Comparison of ENCODE assay signal across 8 cellular contexts in genomic region chr1:155012052-155012546, GRCh38. TPM values are rescaled to one million over a fixed set of nuclear protein-coding genes. Genes with fewer than 3 reads are reported as not detected.
DNase-seq lines count a peak whose midpoint lies in the region; ATAC-seq and TF ChIP-seq lines count a peak whose summit lies in the region.

No MANE protein-coding gene starts in this region.

- DNase-seq in Caki2 (ENCODE audit: low read depth) (peak; percentile 90), NCI-H1436 (lab: John Stamatoyannopoulos, UW) (peak; percentile 65), left ventricle myocardium inferior (peak; percentile 69), sigmoid colon (peak; percentile 90), smooth muscle cell (lab: John Stamatoyannopoulos, UW; ENCODE audit: unreplicated experiment) (no peak), brain microvascular endothelial cell (no peak)
- peak; percentile 39 for DNase-seq in activated naive CD4-positive, alpha-beta T cell treated with anti-CD3 and anti-CD28 coated beads, Interleukin-2, amount 50 U/mL, for 16 hours

- intact Hi-C loops in left ventricle myocardium inferior (cut with micrococcal nuclease) (no loop called here), sigmoid colon (cut with DNase I) (no loop called here)

- H3K4me1 ChIP-seq in left ventricle myocardium inferior (peaks cover 74% of the 10 kb centered on the region), sigmoid colon (peaks cover 0 to 73% (median 56%) of the 10 kb centered on the region in 4 donors), smooth muscle cell (ENCODE audit: low read depth) (peaks cover 36% of the 10 kb centered on the region)

- peaks cover 19% of the 10 kb centered on the region for H3K79me2 ChIP-seq in smooth muscle cell (ENCODE audit: low read depth)

- TF ChIP-seq EP300 in sigmoid colon (IDR thresholded peaks at IDR 0.05), result no peak

- no peaks in the 10 kb centered on the region for H3K9me3 ChIP-seq in left ventricle myocardium inferior (replicated peaks)
- no peaks in the 10 kb centered on the region for H3K9me3 ChIP-seq in sigmoid colon
- H3K9me3 ChIP-seq in smooth muscle cell (replicated peaks; ENCODE audit: low read depth), result no peaks in the 10 kb centered on the region

- H3K27ac ChIP-seq in left ventricle myocardium inferior (replicated peaks), result peak overlapping the region; percentile 95
- peak overlapping the region; percentile 64 to 98 (median 97) for H3K27ac ChIP-seq in sigmoid colon
- H3K27ac ChIP-seq in smooth muscle cell (ENCODE audit: low read depth), result no peak overlapping the region
- H3K27ac ChIP-seq in brain microvascular endothelial cell, result no peak overlapping the region

- H3K9ac ChIP-seq in smooth muscle cell (ENCODE audit: low read depth), result no peak overlapping the region

- no peak overlapping the region for H2AFZ ChIP-seq in smooth muscle cell (ENCODE audit: low read depth)

- H3K36me3 ChIP-seq in left ventricle myocardium inferior (peaks cover 30% of the 10 kb centered on the region), sigmoid colon (peaks cover 0 to 28% (median 9%) of the 10 kb centered on the region in 4 donors), smooth muscle cell (ENCODE audit: low read depth) (no peaks in the 10 kb centered on the region), brain microvascular endothelial cell (replicated peaks) (peaks cover 20% of the 10 kb centered on the region)

- H3K4me2 ChIP-seq in smooth muscle cell, result no peak overlapping the region

- H3F3A ChIP-seq in smooth muscle cell (ENCODE audit: low read depth), result peaks cover 3% of the 10 kb centered on the region

- H3K4me3 ChIP-seq in left ventricle myocardium inferior (peak overlapping the region; percentile 14), sigmoid colon (no peak overlapping the region), smooth muscle cell (no peak overlapping the region), brain microvascular endothelial cell (ENCODE audit: low read depth, low read length) (no peak overlapping the region)

- TF ChIP-seq POLR2A in sigmoid colon (IDR thresholded peaks at IDR 0.05), result peak in 1 of 2 donors; percentile 57

- H3K27me3 ChIP-seq in left ventricle myocardium inferior (ENCODE audit: low read depth) (no peaks in the 10 kb centered on the region), sigmoid colon (no peaks in the 10 kb centered on the region), smooth muscle cell (ENCODE audit: low read depth) (no peaks in the 10 kb centered on the region), brain microvascular endothelial cell (replicated peaks) (no peaks in the 10 kb centered on the region)

- H4K20me1 ChIP-seq in smooth muscle cell (ENCODE audit: low read depth), result peaks cover 60% of the 10 kb centered on the region

- 5 to 40% methylated on average over 9 of the region's 9 CpGs for WGBS in sigmoid colon, 2 donors
- 37% methylated on average over 7 of the region's 9 CpGs for WGBS in smooth muscle cell (ENCODE audit: low lambda C conversion rate)

- TF ChIP-seq CTCF in left ventricle myocardium inferior (IDR thresholded peaks at IDR 0.05; ENCODE audit: borderline replicate concordance), result no peak
- TF ChIP-seq CTCF in sigmoid colon (IDR thresholded peaks at IDR 0.05), result no peak
- TF ChIP-seq CTCF in smooth muscle cell (IDR thresholded peaks at IDR 0.05; ENCODE audit: borderline replicate concordance, insufficient read depth, poor library complexity, severe bottlenecking), result no peak
- TF ChIP-seq CTCF in brain microvascular endothelial cell (IDR thresholded peaks at IDR 0.05; ENCODE audit: low read depth, low read length, missing control alignments), result no peak

- no peak for ATAC-seq in HG02938 (IDR thresholded peaks at IDR 0.05; ENCODE audit: unreplicated experiment)

- in situ Hi-C loops in Caki2 (cut with HindIII; ENCODE audit: low pct_unique_long_range_greater_than_20kb, low sequenced_read_pairs), result no loop called here
- in situ Hi-C loops in brain microvascular endothelial cell (cut with HindIII; ENCODE audit: low pct_ligation_motif_present, low sequenced_read_pairs), result no loop called here

RNA-seq across cellular contexts. Expression of gene ZBTB7B, which starts 9.5 kb away (rescaled TPM):
- total RNA-seq in Caki2 (2014; rRNA removed; shearing (Covaris generic); ENCODE audit: low replicate concordance), result 12.2 and 22.8 TPM in 2 replicates
- total RNA-seq in left ventricle myocardium inferior (42.8 TPM), sigmoid colon (10 to 100 TPM; 24.4 to 35.3 (median 29.5) TPM), smooth muscle cell (15.3 and 15.5 TPM in 2 replicates)
- polyA plus RNA-seq in sigmoid colon (100 to 1,000 TPM in 2 of 3 donors, 10 to 100 TPM in 1; 71.5 to 342 (median 141) TPM), smooth muscle cell (7.5 and 10.0 TPM in 2 replicates)

RNA-seq across cellular contexts. Expression of gene LENEP, which starts 18.7 kb away (rescaled TPM):
- total RNA-seq in Caki2 (2014; rRNA removed; shearing (Covaris generic); ENCODE audit: low replicate concordance), result not detected in 2 replicates
- total RNA-seq in left ventricle myocardium inferior (not detected), sigmoid colon (not detected), smooth muscle cell (not detected in 2 replicates)
- polyA plus RNA-seq in sigmoid colon (under 1 TPM in 1 of 3 donors, not detected in 2; 0.39 TPM), smooth muscle cell (not detected in 2 replicates)

RNA-seq across cellular contexts. Expression of gene DCST2, which starts 21.5 kb away (rescaled TPM):
- total RNA-seq in Caki2 (2014; rRNA removed; shearing (Covaris generic); ENCODE audit: low replicate concordance), result not detected in 2 replicates
- total RNA-seq in left ventricle myocardium inferior (not detected), sigmoid colon (under 1 TPM in 3 of 4 donors, not detected in 1; 0.27 to 0.49 (median 0.36) TPM), smooth muscle cell (1.1 TPM in 1 of 2 replicates, not detected in the other)
- polyA plus RNA-seq in sigmoid colon (1 to 10 TPM in 1 of 3 donors, not detected in 2; 2.0 TPM), smooth muscle cell (1.2 and 1.3 TPM in 2 replicates)

RNA-seq across cellular contexts. Expression of gene DCST1, which starts 21.5 kb away (rescaled TPM):
- total RNA-seq in Caki2 (2014; rRNA removed; shearing (Covaris generic); ENCODE audit: low replicate concordance), result not detected in 2 replicates
- not detected for total RNA-seq in left ventricle myocardium inferior
- under 1 TPM in 1 of 4 donors, not detected in 3; 0.16 TPM for total RNA-seq in sigmoid colon
- under 1 TPM in 1 of 3 donors, not detected in 2; 0.09 TPM for polyA plus RNA-seq in sigmoid colon
- not detected in 2 replicates for total RNA-seq in smooth muscle cell
- not detected in 2 replicates for polyA plus RNA-seq in smooth muscle cell

RNA-seq across cellular contexts. Expression of gene FLAD1, which starts 29.0 kb away (rescaled TPM):
- 33.4 and 41.9 TPM in 2 replicates for total RNA-seq in Caki2 (2014; rRNA removed; shearing (Covaris generic); ENCODE audit: low replicate concordance)
- 30.1 TPM for total RNA-seq in left ventricle myocardium inferior
- 10 to 100 TPM; 17.5 to 22.8 (median 18.5) TPM for total RNA-seq in sigmoid colon
- 10 to 100 TPM; 24.6 to 36.5 (median 27.7) TPM for polyA plus RNA-seq in sigmoid colon
- total RNA-seq in smooth muscle cell, result 30.7 and 31.1 TPM in 2 replicates
- 51.4 and 52.1 TPM in 2 replicates for polyA plus RNA-seq in smooth muscle cell

Comparison
In these comparisons a context has a peak if more than half of its experiments do, and no peak if none do; other contexts are left out.
1. DNase-seq: peak in Caki2 (single experiment), NCI-H1436 (single experiment), activated naive CD4-positive, alpha-beta T cell treated with anti-CD3 and anti-CD28 coated beads, Interleukin-2, amount 50 U/mL, for 16 hours (single experiment), left ventricle myocardium inferior (single experiment) and sigmoid colon (single experiment); none in smooth muscle cell (single experiment) and brain microvascular endothelial cell (single experiment).
2. H3K27ac ChIP-seq: peak in left ventricle myocardium inferior (single experiment) and sigmoid colon (4 of 4); none in smooth muscle cell (single experiment) and brain microvascular endothelial cell (single experiment).